ENCODE assay signal across 1 cellular context in genomic region chr11:126480015-126480409, GRCh38.
TF ChIP-seq lines count a peak whose summit lies in the region.

No MANE protein-coding gene starts in this region.

TF ChIP-seq in neural cell, 6 proteins besides CTCF, POLR2A, EP300 and RAD21 (continued from another document):
- TF ChIP-seq TAF1 (IDR thresholded peaks at IDR 0.05; ENCODE audit: low read depth) (no peak), EZH2 (IDR thresholded peaks at IDR 0.05; ENCODE audit: borderline replicate concordance, insufficient read depth, low read length, poor library complexity, severe bottlenecking) (no peak)
